In genomic region chr9:131627846-131628820, GRCh38 we compare ENCODE assay signal across 8 cellular contexts.
DNase-seq lines count a peak whose midpoint lies in the region; ATAC-seq and TF ChIP-seq lines count a peak whose summit lies in the region.

No MANE protein-coding gene starts in this region.

- no peaks in the 10 kb centered on the region for H3K9me3 ChIP-seq in right atrium auricular region

- no peaks in the 10 kb centered on the region for H3K9me3 Mint-ChIP-seq in activated T-cell treated with anti-CD3 and anti-CD28 coated beads, Interleukin-2, amount 50 U/mL, for 72 hours

- TF ChIP-seq CTCF in right atrium auricular region (IDR thresholded peaks at IDR 0.05): no peak

- DNase-seq in DMS153 treated with DMSO at 0.1 percent for 48 hours (lab: John Stamatoyannopoulos, UW; ENCODE audit: unreplicated experiment) (peak; percentile 5), LHCN-M2 (ENCODE audit: low read depth) (peak; percentile 87), right atrium auricular region (ENCODE audit: low spot score) (peak; percentile 68), HuH-7.5 (ENCODE audit: low spot score) (no peak), HK-2 (ENCODE audit: unreplicated experiment) (no peak), COLO829 (ENCODE audit: low spot score) (no peak)
- peak; percentile 66 to 75 for DNase-seq in activated T-cell treated with anti-CD3 and anti-CD28 coated beads, Interleukin-2, amount 50 U/mL, for 72 hours
- peak; percentile 48 for DNase-seq in stimulated activated CD8-positive, alpha-beta memory T cell treated with anti-CD3 and anti-CD28 coated beads, Interleukin-4, amount 100 ng/mL, for 24 hours (ENCODE audit: low read depth)

- peaks cover 5% of the 10 kb centered on the region for H3K36me3 ChIP-seq in right atrium auricular region

- peak overlapping the region; percentile 92 for H3K27ac Mint-ChIP-seq in activated T-cell treated with anti-CD3 and anti-CD28 coated beads, Interleukin-2, amount 50 U/mL, for 72 hours

- H3K4me1 Mint-ChIP-seq in activated T-cell treated with anti-CD3 and anti-CD28 coated beads, Interleukin-2, amount 50 U/mL, for 72 hours (ENCODE audit: low read depth): peaks cover 57% of the 10 kb centered on the region

- no peak overlapping the region for H3K4me3 ChIP-seq in right atrium auricular region

- H3K27me3 Mint-ChIP-seq in activated T-cell treated with anti-CD3 and anti-CD28 coated beads, Interleukin-2, amount 50 U/mL, for 72 hours (ENCODE audit: low read depth): no peaks in the 10 kb centered on the region

- peaks cover 4 to 51% of the 10 kb centered on the region in 2 donors for H3K4me1 ChIP-seq in right atrium auricular region

- peaks cover 4 to 22% of the 10 kb centered on the region in 2 donors for H3K36me3 Mint-ChIP-seq in activated T-cell treated with anti-CD3 and anti-CD28 coated beads, Interleukin-2, amount 50 U/mL, for 72 hours (ENCODE audit: insufficient read depth in 2 of 2)

- H3K4me3 Mint-ChIP-seq in activated T-cell treated with anti-CD3 and anti-CD28 coated beads, Interleukin-2, amount 50 U/mL, for 72 hours: peak overlapping the region; percentile 41 to 47

- H3K27ac ChIP-seq in right atrium auricular region: peak overlapping the region; percentile 35 to 44

- H3K27me3 ChIP-seq in right atrium auricular region: no peaks in the 10 kb centered on the region

- ATAC-seq in activated T-cell treated with anti-CD3 and anti-CD28 coated beads, Interleukin-2, amount 50 U/mL, for 72 hours (replicated peaks in 1 of 2): peak; percentile 85

Comparison
In these comparisons a context has a peak if more than half of its experiments do, and no peak if none do; other contexts are left out.
1. DNase-seq: peak in DMS153 treated with DMSO at 0.1 percent for 48 hours (single experiment), LHCN-M2 (single experiment), activated T-cell treated with anti-CD3 and anti-CD28 coated beads, Interleukin-2, amount 50 U/mL, for 72 hours (2 of 2), right atrium auricular region (single experiment) and stimulated activated CD8-positive, alpha-beta memory T cell treated with anti-CD3 and anti-CD28 coated beads, Interleukin-4, amount 100 ng/mL, for 24 hours (single experiment); none in HuH-7.5 (single experiment), HK-2 (single experiment) and COLO829 (single experiment).